ENCODE assay signal across 16 cellular contexts in genomic region chr20:22575087-22575721, GRCh38. TPM values are rescaled to one million over a fixed set of nuclear protein-coding genes. Genes with fewer than 3 reads are reported as not detected.
DNase-seq lines count a peak whose midpoint lies in the region; ATAC-seq and TF ChIP-seq lines count a peak whose summit lies in the region.
"Had no signal": no experiment of that assay in that cellular context is flagged by ENCODE, and none has a peak within 500 bp of the region (broad histone marks: within the 10 kb centered on the region; RNA-seq: fewer than 3 reads in every experiment).

No MANE protein-coding gene starts in this region.

- peak; percentile 37 for ATAC-seq in Panc1
- ATAC-seq in activated T-helper 17 cell treated with anti-CD3 and anti-CD28 coated beads, Interleukin-2, amount 50 U/mL, for 72 hours (replicated peaks) = no peak
- ATAC-seq in GM19467 (IDR thresholded peaks at IDR 0.05; ENCODE audit: unreplicated experiment) = no peak
- ATAC-seq: left cardiac atrium had no signal

- H3K4me1 Mint-ChIP-seq in osteocyte (ENCODE audit: unreplicated experiment) = peaks cover 20% of the 10 kb centered on the region
- H3K4me1 Mint-ChIP-seq in activated T-helper 17 cell treated with anti-CD3 and anti-CD28 coated beads, Interleukin-2, amount 50 U/mL, for 72 hours = no peaks in the 10 kb centered on the region
- H3K4me1 Mint-ChIP-seq: activated CD4-positive, alpha-beta T cell treated with anti-CD3 and anti-CD28 coated beads, Interleukin-2, amount 10 ng/mL, durations not matched to agents 24 days and 14 days; CD8-positive, alpha-beta memory T cell had no signal

- DNase-seq in GM12865 (ENCODE audit: low read depth) = peak; percentile 63
- peak; percentile 83 for DNase-seq in HT1080 (ENCODE audit: low read depth)
- DNase-seq in Panc1 (ENCODE audit: low read depth, low spot score) = no peak
- DNase-seq in osteocyte (ENCODE audit: extremely low spot score, unreplicated experiment) = peak; percentile 57
- no peak for DNase-seq in NCI-H2196 (lab: John Stamatoyannopoulos, UW; ENCODE audit: unreplicated experiment)
- DNase-seq in stimulated activated naive CD4-positive, alpha-beta T cell treated with Interleukin-2 at 50 U/mL for 16 hours (lab: John Stamatoyannopoulos, UW) = no peak
- DNase-seq: activated CD4-positive, alpha-beta T cell treated with anti-CD3 and anti-CD28 coated beads, Interleukin-2, amount 10 ng/mL, durations not matched to agents 24 days and 14 days; CD8-positive, alpha-beta memory T cell; effector memory CD4-positive, alpha-beta T cell; left cardiac atrium had no signal

- peaks cover 90% of the 10 kb centered on the region for H3K27me3 Mint-ChIP-seq in osteocyte (ENCODE audit: unreplicated experiment)
- H3K27me3 Mint-ChIP-seq in activated T-helper 17 cell treated with anti-CD3 and anti-CD28 coated beads, Interleukin-2, amount 50 U/mL, for 72 hours = peaks cover 58% of the 10 kb centered on the region

- TF ChIP-seq CTCF in GM12865 (IDR thresholded peaks at IDR 0.05; ENCODE audit: insufficient read depth, low read depth, low read length, missing control alignments) = no peak
- TF ChIP-seq CTCF in Panc1 (IDR thresholded peaks at IDR 0.05) = no peak
- no peak for TF ChIP-seq CTCF in osteocyte (IDR thresholded peaks at IDR 0.05)

- H3K27ac Mint-ChIP-seq in osteocyte (ENCODE audit: unreplicated experiment) = no peak overlapping the region
- no peak overlapping the region for H3K27ac Mint-ChIP-seq in activated T-helper 17 cell treated with anti-CD3 and anti-CD28 coated beads, Interleukin-2, amount 50 U/mL, for 72 hours
- H3K27ac Mint-ChIP-seq: activated CD4-positive, alpha-beta T cell treated with anti-CD3 and anti-CD28 coated beads, Interleukin-2, amount 10 ng/mL, durations not matched to agents 24 days and 14 days; activated T-helper 2 cell treated with anti-CD3 and anti-CD28 coated beads, Interferon-gamma antibody, Interleukin-2, Interleukin-4, amounts not matched to agents 10 μg/mL and 5 μg/mL and 100 μg/mL, durations not matched to agents 14 hours and 24 hours and 36 hours; CD8-positive, alpha-beta memory T cell had no signal

- no TSS peak for BruUV-seq in Panc1 (replicated peaks; lab: Mats Ljungman, UMichigan)

- no peaks in the 10 kb centered on the region for H3K9me3 Mint-ChIP-seq in osteocyte (ENCODE audit: unreplicated experiment)
- H3K9me3 Mint-ChIP-seq in activated T-helper 17 cell treated with anti-CD3 and anti-CD28 coated beads, Interleukin-2, amount 50 U/mL, for 72 hours = peaks cover 6% of the 10 kb centered on the region
- H3K9me3 Mint-ChIP-seq: activated T-helper 2 cell treated with anti-CD3 and anti-CD28 coated beads, Interferon-gamma antibody, Interleukin-2, Interleukin-4, amounts not matched to agents 10 μg/mL and 5 μg/mL and 100 μg/mL, durations not matched to agents 14 hours and 24 hours and 36 hours had no signal

- in situ Hi-C loops in Panc1 (cut with HindIII; ENCODE audit: low pct_unique_long_range_greater_than_20kb, low sequenced_read_pairs) = no loop called here

- intact Hi-C loops in Panc1 (cut with micrococcal nuclease; ENCODE audit: unreplicated experiment) = loop anchor here (10.0 kb wide), 1 partner anchor 780 kb away; the partner anchor contains the start of gene NXT1

- H3K36me3 Mint-ChIP-seq in osteocyte (ENCODE audit: unreplicated experiment) = no peaks in the 10 kb centered on the region
- no peaks in the 10 kb centered on the region for H3K36me3 Mint-ChIP-seq in activated T-helper 17 cell treated with anti-CD3 and anti-CD28 coated beads, Interleukin-2, amount 50 U/mL, for 72 hours (ENCODE audit: low read depth)
- H3K36me3 Mint-ChIP-seq: CD8-positive, alpha-beta memory T cell had no signal

- H3K4me3 ChIP-seq in GM12865 (ENCODE audit: low read depth, low read length) (no peak overlapping the region), Panc1 (ENCODE audit: low read depth in 2 of 2, low read length in 2 of 2) (peak overlapping the region in 1 of 2 experiments; percentile 10; a peak in 1 of 4 replicates)
- H3K4me3 ChIP-seq: suprapubic skin had no signal

- POLR2A ChIA-PET in Panc1 (lab: Charles Lee) = no interaction called here

- no peaks in the 10 kb centered on the region for H3K27me3 ChIP-seq in Panc1 (ENCODE audit: control insufficient read depth, insufficient read depth, low read length)

- no peaks in the 10 kb centered on the region for H3K36me3 ChIP-seq in Panc1 (ENCODE audit: control insufficient read depth, insufficient read depth, low read length)
- H3K36me3 ChIP-seq: suprapubic skin had no signal

- H3K4me1 ChIP-seq in Panc1 (ENCODE audit: control insufficient read depth, insufficient read depth, low read length) = peaks cover 73% of the 10 kb centered on the region

- H3K9me3 ChIP-seq in Panc1 (ENCODE audit: control insufficient read depth, insufficient read depth, low read depth, low read length) = no peaks in the 10 kb centered on the region
- H3K9me3 ChIP-seq: suprapubic skin had no signal

- H3K4me3 Mint-ChIP-seq in osteocyte (ENCODE audit: unreplicated experiment) = no peak overlapping the region
- no peak overlapping the region for H3K4me3 Mint-ChIP-seq in activated T-helper 17 cell treated with anti-CD3 and anti-CD28 coated beads, Interleukin-2, amount 50 U/mL, for 72 hours
- H3K4me3 Mint-ChIP-seq: activated CD4-positive, alpha-beta T cell treated with anti-CD3 and anti-CD28 coated beads, Interleukin-2, amount 10 ng/mL, durations not matched to agents 24 days and 14 days; CD8-positive, alpha-beta memory T cell had no signal

- peak overlapping the region; percentile 94 for H3K27ac ChIP-seq in Panc1 (ENCODE audit: low read length)
- H3K27ac ChIP-seq: suprapubic skin had no signal

- CTCF ChIA-PET in Panc1 (lab: Charles Lee) = interaction anchor here (0.6 to 1.4 kb wide), 3 partner anchors 12 to 284 kb away, joined by 3 to 4 read pairs (median 3); no protein-coding TSS in a partner anchor

RNA-seq across cellular contexts. Expression of gene FOXA2, which starts 9.2 kb away (rescaled TPM):
- total RNA-seq in HT1080 (2014; rRNA removed; shearing (Covaris generic)) = 4.2 and 4.9 TPM in 2 replicates
- polyA plus RNA-seq in HT1080 (2015; cell fraction: cytosol; rRNA removed) = 1.5 and 2.0 TPM in 2 replicates
- polyA plus RNA-seq in HT1080 (2015; cell fraction: nucleus; rRNA removed) = 1.6 and 2.2 TPM in 2 replicates
- total RNA-seq in Panc1 (2021; ENCODE audit: unreplicated experiment) (28.0 TPM), osteocyte (not detected in 2 replicates)
- 41.1 TPM for polyA plus RNA-seq in Panc1 (2012; ENCODE audit: insufficient read length)
- not detected for total RNA-seq in activated T-helper 17 cell treated with anti-CD3 and anti-CD28 coated beads, Interleukin-2, amount 50 U/mL, for 72 hours
- total RNA-seq: activated CD4-positive, alpha-beta T cell treated with anti-CD3 and anti-CD28 coated beads, Interleukin-2, amount 10 ng/mL, durations not matched to agents 24 days and 14 days; activated T-helper 2 cell treated with anti-CD3 and anti-CD28 coated beads, Interferon-gamma antibody, Interleukin-2, Interleukin-4, amounts not matched to agents 10 μg/mL and 5 μg/mL and 100 μg/mL, durations not matched to agents 14 hours and 24 hours and 36 hours; CD8-positive, alpha-beta memory T cell; left cardiac atrium; skeletal muscle tissue; suprapubic skin had no signal
- polyA plus RNA-seq: CD8-positive, alpha-beta memory T cell; neural cell had no signal

Comparison
In these comparisons a context has a peak if more than half of its experiments do, and no peak if none do; other contexts are left out.
1. DNase-seq: peak in GM12865 (single experiment), HT1080 (single experiment) and osteocyte (single experiment); none in Panc1 (single experiment), NCI-H2196 (single experiment) and stimulated activated naive CD4-positive, alpha-beta T cell treated with Interleukin-2 at 50 U/mL for 16 hours (single experiment).